ENCODE assay signal across 23 cellular contexts in the genomic region with DNA sequence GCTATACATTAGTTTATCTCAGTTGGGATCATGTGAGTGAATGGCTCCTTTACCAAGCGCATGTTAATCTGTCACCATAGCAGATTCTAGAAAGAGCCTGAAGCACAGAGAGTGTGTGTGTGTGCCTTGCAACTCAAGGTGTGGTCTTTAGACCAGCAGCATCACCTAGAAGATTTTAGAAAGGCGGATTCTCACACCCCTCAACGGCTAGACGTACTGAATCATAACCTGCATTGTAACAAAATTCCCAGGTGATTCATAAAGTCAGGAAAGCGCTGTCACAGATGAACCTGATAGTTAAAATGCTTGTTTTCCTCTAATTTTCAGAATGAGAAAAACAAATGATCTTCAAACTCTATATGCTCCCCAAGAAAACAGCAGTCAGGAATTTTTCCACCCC.
"Had no signal": no experiment of that assay in that cellular context is flagged by ENCODE, and none has a peak within 500 bp of the region (broad histone marks: within the 10 kb centered on the region; RNA-seq: fewer than 3 reads in every experiment).

No MANE protein-coding gene starts in this region.

- H3K4me1 Mint-ChIP-seq: memory B cell had no signal

- H3K4me1 ChIP-seq: left lung, lower lobe of right lung had no signal

- H3K36me3 ChIP-seq: esophagus squamous epithelium, gastrocnemius medialis, heart right ventricle, left lung, lower lobe of right lung had no signal

- H3K27ac ChIP-seq: coronary artery, epithelial cell of prostate, esophagus squamous epithelium, heart right ventricle, left lung, lower lobe of right lung had no signal

- H3K27ac Mint-ChIP-seq: memory B cell; naive thymus-derived CD4-positive, alpha-beta T cell had no signal

- H3K4me3 ChIP-seq: coronary artery, dorsolateral prefrontal cortex, esophagus squamous epithelium, gastrocnemius medialis, heart right ventricle, left lung, lower lobe of right lung had no signal

- H3K9me3 Mint-ChIP-seq: memory B cell; naive thymus-derived CD4-positive, alpha-beta T cell had no signal

- H3K27me3 ChIP-seq: dorsolateral prefrontal cortex, gastrocnemius medialis, heart right ventricle, left lung had no signal

- H3K9me3 ChIP-seq: esophagus squamous epithelium, gastrocnemius medialis, heart right ventricle, left lung, lower lobe of right lung had no signal

- DNase-seq: dermis blood vessel endothelial cell; dorsolateral prefrontal cortex; effector CD4-positive, alpha-beta T cell; effector memory CD4-positive, alpha-beta T cell; erythroblast; esophagus squamous epithelium; foreskin fibroblast; foreskin melanocyte; gastrocnemius medialis; glutamatergic neuron; head of caudate nucleus; heart right ventricle; hippocampal formation; left cardiac atrium; left lung; left ventricle myocardium superior; lower lobe of right lung; mesendoderm; midbrain; naive thymus-derived CD4-positive, alpha-beta T cell had no signal

- H3K4me3 Mint-ChIP-seq: memory B cell; naive thymus-derived CD4-positive, alpha-beta T cell had no signal
